In the genomic region with DNA sequence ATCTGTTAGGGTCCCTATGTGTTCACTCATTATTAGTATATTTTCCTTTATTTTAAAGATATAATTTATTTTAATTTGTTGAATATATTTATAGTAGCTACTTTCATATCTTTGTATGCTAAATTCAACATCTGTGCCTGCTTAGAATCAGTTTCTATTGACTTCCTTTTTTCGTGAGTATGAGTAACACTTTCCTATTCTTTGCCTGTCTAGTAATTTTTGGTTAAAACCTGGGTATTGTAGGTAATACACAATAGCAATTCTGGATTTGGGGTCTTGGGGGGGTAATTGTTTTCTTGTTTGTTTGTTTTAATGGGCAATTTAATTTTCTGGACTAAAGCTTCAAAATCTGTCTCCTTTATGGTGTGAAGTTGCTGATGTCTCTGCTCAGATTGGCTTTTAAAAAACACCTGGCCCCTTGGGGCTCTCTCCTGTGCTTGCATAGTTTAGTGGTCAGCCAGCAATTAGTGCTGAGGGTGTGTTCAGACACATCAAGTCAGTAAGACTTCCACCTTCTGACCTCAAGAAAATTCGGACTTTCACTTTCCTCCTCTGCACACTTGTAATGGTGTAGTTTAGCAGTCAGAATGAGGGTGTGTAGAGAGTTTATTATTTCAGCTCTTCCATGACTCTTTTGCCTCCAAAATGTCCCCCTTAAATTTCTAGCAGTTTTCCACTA, we compare ENCODE assay signal across 1 cellular context.
TF ChIP-seq lines count a peak whose summit lies in the region.

No MANE protein-coding gene starts in this region.

TF ChIP-seq in GM12878, 131 proteins besides CTCF, POLR2A, EP300 and RAD21 (continued from another document):
- TF ChIP-seq, protein P1, sequence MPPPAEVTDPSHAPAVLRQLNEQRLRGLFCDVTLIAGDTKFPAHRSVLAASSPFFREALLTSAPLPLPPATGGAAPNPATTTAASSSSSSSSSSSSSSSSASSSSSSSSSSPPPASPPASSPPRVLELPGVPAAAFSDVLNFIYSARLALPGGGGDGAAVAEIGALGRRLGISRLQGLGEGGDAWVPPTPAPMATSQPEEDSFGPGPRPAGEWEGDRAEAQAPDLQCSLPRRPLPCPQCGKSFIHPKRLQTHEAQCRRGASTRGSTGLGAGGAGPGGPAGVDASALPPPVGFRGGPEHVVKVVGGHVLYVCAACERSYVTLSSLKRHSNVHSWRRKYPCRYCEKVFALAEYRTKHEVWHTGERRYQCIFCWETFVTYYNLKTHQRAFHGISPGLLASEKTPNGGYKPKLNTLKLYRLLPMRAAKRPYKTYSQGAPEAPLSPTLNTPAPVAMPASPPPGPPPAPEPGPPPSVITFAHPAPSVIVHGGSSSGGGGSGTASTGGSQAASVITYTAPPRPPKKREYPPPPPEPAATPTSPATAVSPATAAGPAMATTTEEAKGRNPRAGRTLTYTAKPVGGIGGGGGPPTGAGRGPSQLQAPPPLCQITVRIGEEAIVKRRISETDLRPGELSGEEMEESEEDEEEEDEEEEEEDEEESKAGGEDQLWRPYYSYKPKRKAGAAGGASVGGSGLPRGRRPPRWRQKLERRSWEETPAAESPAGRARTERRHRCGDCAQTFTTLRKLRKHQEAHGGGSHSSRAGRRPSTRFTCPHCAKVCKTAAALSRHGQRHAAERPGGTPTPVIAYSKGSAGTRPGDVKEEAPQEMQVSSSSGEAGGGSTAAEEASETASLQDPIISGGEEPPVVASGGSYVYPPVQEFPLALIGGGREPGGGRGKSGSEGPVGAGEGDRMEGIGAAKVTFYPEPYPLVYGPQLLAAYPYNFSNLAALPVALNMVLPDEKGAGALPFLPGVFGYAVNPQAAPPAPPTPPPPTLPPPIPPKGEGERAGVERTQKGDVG (CRISPR knock-in tag; IDR thresholded peaks at IDR 0.05), result no peak
- TF ChIP-seq BRCA1 (IDR thresholded peaks at IDR 0.05; ENCODE audit: low read depth, low read length) (no peak), CEBPB (IDR thresholded peaks at IDR 0.05; ENCODE audit: borderline replicate concordance in 1 of 2, low read depth in 2 of 2, low read length in 2 of 2) (no peak), IRF4 (IDR thresholded peaks at IDR 0.05; ENCODE audit: low read depth, low read length) (no peak), NBN (IDR thresholded peaks at IDR 0.05) (no peak), BHLHE40 (IDR thresholded peaks at IDR 0.05; ENCODE audit: borderline replicate concordance in 1 of 2, low read depth in 2 of 2, low read length in 1 of 2) (no peak)
- TF ChIP-seq, protein P2, sequence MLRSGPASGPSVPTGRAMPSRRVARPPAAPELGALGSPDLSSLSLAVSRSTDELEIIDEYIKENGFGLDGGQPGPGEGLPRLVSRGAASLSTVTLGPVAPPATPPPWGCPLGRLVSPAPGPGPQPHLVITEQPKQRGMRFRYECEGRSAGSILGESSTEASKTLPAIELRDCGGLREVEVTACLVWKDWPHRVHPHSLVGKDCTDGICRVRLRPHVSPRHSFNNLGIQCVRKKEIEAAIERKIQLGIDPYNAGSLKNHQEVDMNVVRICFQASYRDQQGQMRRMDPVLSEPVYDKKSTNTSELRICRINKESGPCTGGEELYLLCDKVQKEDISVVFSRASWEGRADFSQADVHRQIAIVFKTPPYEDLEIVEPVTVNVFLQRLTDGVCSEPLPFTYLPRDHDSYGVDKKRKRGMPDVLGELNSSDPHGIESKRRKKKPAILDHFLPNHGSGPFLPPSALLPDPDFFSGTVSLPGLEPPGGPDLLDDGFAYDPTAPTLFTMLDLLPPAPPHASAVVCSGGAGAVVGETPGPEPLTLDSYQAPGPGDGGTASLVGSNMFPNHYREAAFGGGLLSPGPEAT (IDR thresholded peaks at IDR 0.05; ENCODE audit: low read depth), result no peak
- TF ChIP-seq, protein P3, sequence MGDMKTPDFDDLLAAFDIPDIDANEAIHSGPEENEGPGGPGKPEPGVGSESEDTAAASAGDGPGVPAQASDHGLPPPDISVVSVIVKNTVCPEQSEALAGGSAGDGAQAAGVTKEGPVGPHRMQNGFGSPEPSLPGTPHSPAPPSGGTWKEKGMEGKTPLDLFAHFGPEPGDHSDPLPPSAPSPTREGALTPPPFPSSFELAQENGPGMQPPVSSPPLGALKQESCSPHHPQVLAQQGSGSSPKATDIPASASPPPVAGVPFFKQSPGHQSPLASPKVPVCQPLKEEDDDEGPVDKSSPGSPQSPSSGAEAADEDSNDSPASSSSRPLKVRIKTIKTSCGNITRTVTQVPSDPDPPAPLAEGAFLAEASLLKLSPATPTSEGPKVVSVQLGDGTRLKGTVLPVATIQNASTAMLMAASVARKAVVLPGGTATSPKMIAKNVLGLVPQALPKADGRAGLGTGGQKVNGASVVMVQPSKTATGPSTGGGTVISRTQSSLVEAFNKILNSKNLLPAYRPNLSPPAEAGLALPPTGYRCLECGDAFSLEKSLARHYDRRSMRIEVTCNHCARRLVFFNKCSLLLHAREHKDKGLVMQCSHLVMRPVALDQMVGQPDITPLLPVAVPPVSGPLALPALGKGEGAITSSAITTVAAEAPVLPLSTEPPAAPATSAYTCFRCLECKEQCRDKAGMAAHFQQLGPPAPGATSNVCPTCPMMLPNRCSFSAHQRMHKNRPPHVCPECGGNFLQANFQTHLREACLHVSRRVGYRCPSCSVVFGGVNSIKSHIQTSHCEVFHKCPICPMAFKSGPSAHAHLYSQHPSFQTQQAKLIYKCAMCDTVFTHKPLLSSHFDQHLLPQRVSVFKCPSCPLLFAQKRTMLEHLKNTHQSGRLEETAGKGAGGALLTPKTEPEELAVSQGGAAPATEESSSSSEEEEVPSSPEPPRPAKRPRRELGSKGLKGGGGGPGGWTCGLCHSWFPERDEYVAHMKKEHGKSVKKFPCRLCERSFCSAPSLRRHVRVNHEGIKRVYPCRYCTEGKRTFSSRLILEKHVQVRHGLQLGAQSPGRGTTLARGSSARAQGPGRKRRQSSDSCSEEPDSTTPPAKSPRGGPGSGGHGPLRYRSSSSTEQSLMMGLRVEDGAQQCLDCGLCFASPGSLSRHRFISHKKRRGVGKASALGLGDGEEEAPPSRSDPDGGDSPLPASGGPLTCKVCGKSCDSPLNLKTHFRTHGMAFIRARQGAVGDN (IDR thresholded peaks at IDR 0.05), result no peak
